ENCODE assay signal across 8 cellular contexts in the genomic region with DNA sequence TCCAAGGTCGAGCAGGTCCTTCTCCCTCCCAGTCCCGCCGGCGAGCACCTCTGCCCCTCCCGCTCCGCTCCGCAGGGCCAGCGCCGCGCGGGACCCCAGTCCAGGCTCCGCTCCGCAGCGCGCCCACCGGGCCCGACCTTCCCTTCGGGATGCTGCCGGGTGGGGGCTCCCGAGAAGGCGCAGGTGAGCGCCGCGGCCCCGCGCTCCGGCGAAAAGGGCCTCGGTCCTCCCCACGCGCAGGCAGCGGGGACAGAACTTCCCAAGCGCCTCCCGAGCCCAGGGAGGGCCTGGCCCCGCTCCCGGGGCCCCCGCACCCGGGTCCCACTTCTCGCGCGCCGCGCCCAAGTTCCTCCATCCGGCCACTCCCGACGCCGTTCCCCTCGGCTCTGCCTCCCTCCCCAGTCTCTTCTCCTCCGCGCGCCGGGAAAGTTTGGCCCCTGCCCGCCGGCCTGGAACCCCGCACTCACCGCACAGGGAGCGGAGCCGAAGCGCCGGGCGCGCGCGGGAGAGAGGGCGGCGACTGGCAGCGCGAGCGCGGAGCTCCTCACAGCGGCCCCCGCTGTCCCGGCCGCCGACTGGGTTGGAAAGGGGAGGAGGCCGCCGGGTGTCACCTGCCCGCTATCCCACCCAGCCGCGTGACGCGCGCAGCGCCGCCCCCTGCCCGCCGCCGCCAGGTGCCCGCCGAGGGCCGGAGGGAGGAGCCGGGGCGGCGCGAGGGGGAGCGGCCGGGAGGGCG. TPM values are rescaled to one million over a fixed set of nuclear protein-coding genes. Genes with fewer than 3 reads are reported as not detected.
DNase-seq lines count a peak whose midpoint lies in the region; ATAC-seq, FAIRE-seq and TF ChIP-seq lines count a peak whose summit lies in the region.

Gene ELOVL7, minus strand, starts transcription at position 577 of the 736 bp plus-strand sequence. CDS start 56,872 bp downstream, outside the sequence.

- H3K4me3 ChIP-seq in body of pancreas (peak within 1 kb of the TSS; percentile 90 to 100), small intestine (ENCODE audit: low read depth in 1 of 2, low read length in 2 of 2) (peak within 1 kb of the TSS; percentile 66 to 99)

- peak; percentile 42 for TF ChIP-seq CTCF in GM10248 (IDR thresholded peaks at IDR 0.05; ENCODE audit: control extremely low read depth, extremely low read depth, low read depth, missing control alignments)
- TF ChIP-seq CTCF in body of pancreas (IDR thresholded peaks at IDR 0.05): peak in 6 of 7 experiments; percentile 25 to 72 (median 46)

- intact Hi-C loops in body of pancreas (cut with DNase I): no loop called here

- peak within 1 kb of the TSS; percentile 66 to 78 (median 73) for H3K27ac ChIP-seq in body of pancreas
- H3K27ac ChIP-seq in small intestine (ENCODE audit: low read depth in 1 of 2, low read length in 1 of 2): peak within 1 kb of the TSS; percentile 58 to 60

- DNase-seq in GM10248 (ENCODE audit: extremely low spot score): peak; percentile 83
- peak; percentile 80 for DNase-seq in SHP77 treated with DMSO at 0.1 percent for 48 hours (lab: John Stamatoyannopoulos, UW)
- DNase-seq in body of pancreas: peak; percentile 89 to 93 (median 90)
- no peak for DNase-seq in immature natural killer cell
- peak; percentile 89 for DNase-seq in small intestine
- DNase-seq in effector CD8-positive, alpha-beta T cell (lab: John Stamatoyannopoulos, UW): no peak

- H3K36me3 ChIP-seq in body of pancreas (replicated peaks in 1 of 2; ENCODE audit: insufficient read depth in 1 of 2, low read depth in 2 of 2) (no peaks in the 10 kb centered on the region), small intestine (ENCODE audit: control insufficient read depth in 2 of 2, insufficient read depth in 2 of 2, low read length in 2 of 2) (no peaks in the 10 kb centered on the region)

- no peak within 1 kb of the TSS for H3K27ac Mint-ChIP-seq in IgD-negative memory B cell
- H3K27ac Mint-ChIP-seq in immature natural killer cell: no peak within 1 kb of the TSS

- H3K27me3 ChIP-seq in body of pancreas (no peaks in the 10 kb centered on the region), small intestine (ENCODE audit: control insufficient read depth in 2 of 2, insufficient read depth in 2 of 2, low read length in 2 of 2) (peaks cover 0 to 11% of the 10 kb centered on the region in 2 donors)

- peaks cover 5 to 10% (median 8%) of the 10 kb centered on the region in 3 donors for H3K4me1 Mint-ChIP-seq in IgD-negative memory B cell
- peaks cover 7 to 8% of the 10 kb centered on the region in 2 donors for H3K4me1 Mint-ChIP-seq in immature natural killer cell

- H3K36me3 Mint-ChIP-seq in IgD-negative memory B cell: peaks cover 1% of the 10 kb centered on the region
- no peaks in the 10 kb centered on the region for H3K36me3 Mint-ChIP-seq in immature natural killer cell

- H3K27me3 Mint-ChIP-seq in IgD-negative memory B cell (peaks cover 37% of the 10 kb centered on the region), immature natural killer cell (ENCODE audit: low read depth in 3 of 3) (peaks cover 10 to 25% (median 13%) of the 10 kb centered on the region in 3 donors)

- H3K4me3 Mint-ChIP-seq in IgD-negative memory B cell (peak within 1 kb of the TSS; percentile 66 to 81 (median 80)), immature natural killer cell (peak within 1 kb of the TSS; percentile 51 to 75 (median 62))

- ATAC-seq in GM21737 (IDR thresholded peaks at IDR 0.05; ENCODE audit: unreplicated experiment) (peak; percentile 96), body of pancreas (peak; percentile 97)

- POLR2A ChIA-PET in GM10248 (lab: Yijun Ruan, JAX): no interaction called here

- H3K9me3 Mint-ChIP-seq in IgD-negative memory B cell: no peaks in the 10 kb centered on the region
- peaks cover 0 to 7% (median 2%) of the 10 kb centered on the region in 6 donors for H3K9me3 Mint-ChIP-seq in immature natural killer cell

- H3K9me3 ChIP-seq in body of pancreas (no peaks in the 10 kb centered on the region), small intestine (ENCODE audit: control insufficient read depth, low read depth) (no peaks in the 10 kb centered on the region)

- H3K4me1 ChIP-seq in body of pancreas (peaks cover 15% of the 10 kb centered on the region), small intestine (ENCODE audit: control insufficient read depth in 2 of 2, insufficient read depth in 1 of 2, low read depth in 1 of 2, low read length in 1 of 2) (peaks cover 2% of the 10 kb centered on the region in 2 donors)

- 0% methylated on average over 66 of the region's 98 CpGs; no CpG with 5 or more reads in 1 of the 2 donors for WGBS in body of pancreas, 2 donors
- 0 to 1% (median 1%) methylated on average over 59 to 98 of the region's 98 CpGs for WGBS in small intestine, 3 donors

- CTCF ChIA-PET in GM10248 (lab: Yijun Ruan, JAX): interaction anchor here (0.7 to 1.4 kb wide), 2 partner anchors 9 kb away, joined by 3 to 4 read pairs; no protein-coding TSS in a partner anchor

- peak; percentile 91 to 94 (median 93) for TF ChIP-seq POLR2A in body of pancreas (IDR thresholded peaks at IDR 0.05)

- FAIRE-seq in small intestine (lab: Jason Lieb, UNC): no peak

RNA-seq across cellular contexts. Expression of gene ELOVL7, which starts in this region (rescaled TPM):
- 0.90 TPM for polyA plus RNA-seq in IgD-negative memory B cell
- total RNA-seq in body of pancreas: 1 to 10 TPM; 2.6 to 7.5 TPM
- polyA plus RNA-seq in immature natural killer cell: 1 to 10 TPM in 1 of 3 donors, under 1 TPM in 1, not detected in 1; 0.08 to 1.5 TPM
- polyA plus RNA-seq in small intestine: 10 to 100 TPM in 2 of 3 donors, 1 to 10 TPM in 1; 9.2 to 21.8 (median 18.6) TPM

Comparison
In these comparisons a context has a peak if more than half of its experiments do, and no peak if none do; other contexts are left out.
1. DNase-seq: peak in GM10248 (single experiment), SHP77 treated with DMSO at 0.1 percent for 48 hours (single experiment), body of pancreas (4 of 4) and small intestine (single experiment); none in immature natural killer cell (0 of 3) and effector CD8-positive, alpha-beta T cell (single experiment).